Comparison of ENCODE assay signal across 1 cellular context in genomic region chr17:50165466-50165865, GRCh38.
TF ChIP-seq lines count a peak whose summit lies in the region.

No MANE protein-coding gene starts in this region.

TF ChIP-seq in IMR-90, 13 proteins besides CTCF, POLR2A, EP300 and RAD21:
- TF ChIP-seq NFE2L2 (IDR thresholded peaks at IDR 0.05; ENCODE audit: low read depth, low read length) (no peak), SMC3 (IDR thresholded peaks at IDR 0.05; ENCODE audit: low read depth, low read length) (no peak), FOS (IDR thresholded peaks at IDR 0.05; ENCODE audit: low read depth, low read length) (no peak), MAFK (IDR thresholded peaks at IDR 0.05; ENCODE audit: low read depth, low read length) (no peak), RCOR1 (IDR thresholded peaks at IDR 0.05; ENCODE audit: insufficient replicate concordance, low read length) (no peak), ELK1 (IDR thresholded peaks at IDR 0.05; ENCODE audit: borderline replicate concordance, low read depth, low read length) (no peak), BHLHE40 (IDR thresholded peaks at IDR 0.05; ENCODE audit: low read depth, low read length) (no peak), RFX5 (IDR thresholded peaks at IDR 0.05; ENCODE audit: low read depth, low read length) (no peak), MXI1 (IDR thresholded peaks at IDR 0.05; ENCODE audit: borderline replicate concordance, low read depth, low read length) (no peak), CEBPB (IDR thresholded peaks at IDR 0.05; ENCODE audit: low read depth, low read length) (no peak)
- TF ChIP-seq, protein P1, sequence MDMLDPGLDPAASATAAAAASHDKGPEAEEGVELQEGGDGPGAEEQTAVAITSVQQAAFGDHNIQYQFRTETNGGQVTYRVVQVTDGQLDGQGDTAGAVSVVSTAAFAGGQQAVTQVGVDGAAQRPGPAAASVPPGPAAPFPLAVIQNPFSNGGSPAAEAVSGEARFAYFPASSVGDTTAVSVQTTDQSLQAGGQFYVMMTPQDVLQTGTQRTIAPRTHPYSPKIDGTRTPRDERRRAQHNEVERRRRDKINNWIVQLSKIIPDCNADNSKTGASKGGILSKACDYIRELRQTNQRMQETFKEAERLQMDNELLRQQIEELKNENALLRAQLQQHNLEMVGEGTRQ (IDR thresholded peaks at IDR 0.05; ENCODE audit: low read depth, low read length), result no peak
TF ChIP-seq in IMR-90: peak in this region for 0.
